13 cellular contexts compared by ENCODE assay signal in the genomic region with DNA sequence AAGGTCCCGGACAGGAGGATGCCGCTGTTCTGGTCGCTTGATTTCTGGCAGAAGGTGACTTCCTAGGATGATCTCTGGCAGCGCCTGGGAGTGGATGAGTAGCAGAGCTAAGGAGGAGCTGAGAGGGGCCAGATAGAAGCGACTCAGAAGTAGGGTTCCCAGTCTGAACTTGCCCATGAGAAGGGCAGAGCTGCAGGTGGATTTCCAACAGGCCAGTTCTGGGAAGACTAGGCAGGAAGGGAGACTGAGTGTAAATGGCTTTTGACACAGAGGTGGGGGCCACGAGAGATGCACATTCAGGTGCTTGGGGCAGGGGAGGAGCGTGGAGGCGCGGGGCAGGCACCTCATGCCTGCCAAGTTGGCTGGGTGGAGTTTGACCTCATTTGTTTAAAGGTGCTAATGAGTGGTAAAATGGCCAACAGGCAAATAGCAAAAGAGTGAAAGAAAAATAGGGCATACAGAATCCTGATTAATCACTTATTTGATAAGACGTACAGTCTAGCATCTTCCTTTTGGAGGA.
DNase-seq lines count a peak whose midpoint lies in the region; ATAC-seq, FAIRE-seq and TF ChIP-seq lines count a peak whose summit lies in the region.
"Had no signal": no experiment of that assay in that cellular context is flagged by ENCODE, and none has a peak within 500 bp of the region (broad histone marks: within the 10 kb centered on the region; RNA-seq: fewer than 3 reads in every experiment).

No MANE protein-coding gene starts in this region.

- TF ChIP-seq CTCF in DND-41 (IDR thresholded peaks at IDR 0.05; ENCODE audit: borderline replicate concordance, extremely low read depth, low read length, poor library complexity, severe bottlenecking), result no peak

- ATAC-seq in DND-41 (ENCODE audit: insufficient read depth, low read depth), result peak; percentile 31; the same call in 2 of the 3 replicates
- ATAC-seq in GM21515 (IDR thresholded peaks at IDR 0.05; ENCODE audit: unreplicated experiment), result peak; percentile 8
- ATAC-seq in HG03175 (IDR thresholded peaks at IDR 0.05; ENCODE audit: unreplicated experiment), result no peak

- no peaks in the 10 kb centered on the region for H3K9me3 ChIP-seq in DND-41 (ENCODE audit: insufficient read depth, low read length, severe bottlenecking)

- no peak overlapping the region for H3K9ac ChIP-seq in DND-41 (ENCODE audit: low read depth, low read length)

- FAIRE-seq in RCC 7860 (lab: Jason Lieb, UNC), result no peak

- no peak overlapping the region for H3K4me2 ChIP-seq in DND-41 (ENCODE audit: insufficient read depth, low read length)

- no peak overlapping the region for H3K4me3 ChIP-seq in DND-41 (ENCODE audit: low read depth in 1 of 2, low read length in 2 of 2)

- no peak for DNase-seq in DND-41
- peak; percentile 71 for DNase-seq in RPMI8226
- DNase-seq in kidney tubule cell (ENCODE audit: low spot score), result peak; percentile 12
- DNase-seq in HUDEP-2 (lab: John Stamatoyannopoulos, UW; ENCODE audit: unreplicated experiment in 76 of 76), result no peak
- no peak for DNase-seq in RCC 7860 (ENCODE audit: low spot score)
- no peak for DNase-seq in GF-D8 (lab: John Stamatoyannopoulos, UW)
- DNase-seq: activated T-cell treated with anti-CD3 and anti-CD28 coated beads for 4 hours, H7, NCI-H2171 treated with DMSO at 0.1 percent for 48 hours, SW 1271 had no signal

- H4K20me1 ChIP-seq in DND-41 (ENCODE audit: insufficient read depth, low read length), result peaks cover 34% of the 10 kb centered on the region; the same call in 1 of the 2 replicates

- peaks cover 100% of the 10 kb centered on the region for H3K79me2 ChIP-seq in DND-41 (ENCODE audit: insufficient read depth, low read length)

- peaks cover 59% of the 10 kb centered on the region for H3K4me1 ChIP-seq in DND-41 (ENCODE audit: insufficient read depth, low read length)

- no peak overlapping the region for H2AFZ ChIP-seq in DND-41 (ENCODE audit: low read depth, low read length)

- H3K27ac ChIP-seq in DND-41 (ENCODE audit: low read length), result peak overlapping the region; percentile 68
- H3K27ac ChIP-seq: C4-2B had no signal

- no peaks in the 10 kb centered on the region for H3K27me3 ChIP-seq in DND-41 (ENCODE audit: insufficient read depth, low read length, poor library complexity)

- peaks cover 87% of the 10 kb centered on the region for H3K36me3 ChIP-seq in DND-41 (ENCODE audit: insufficient read depth, low read length)

Comparison
In these comparisons a context has a peak if more than half of its experiments do, and no peak if none do; other contexts are left out.
1. DNase-seq: peak in RPMI8226 (single experiment) and kidney tubule cell (single experiment); none in DND-41 (single experiment), HUDEP-2 (0 of 76), RCC 7860 (single experiment) and GF-D8 (single experiment).